8 cellular contexts compared by ENCODE assay signal in genomic region chr18:23618862-23619387, GRCh38. TPM values are rescaled to one million over a fixed set of nuclear protein-coding genes. Genes with fewer than 3 reads are reported as not detected.
DNase-seq lines count a peak whose midpoint lies in the region; ATAC-seq and TF ChIP-seq lines count a peak whose summit lies in the region.

No MANE protein-coding gene starts in this region.

- H3K79me2 ChIP-seq in fibroblast of lung (ENCODE audit: control insufficient read depth, insufficient read depth, low read length) (no peaks in the 10 kb centered on the region), neural progenitor cell (ENCODE audit: low read depth) (no peaks in the 10 kb centered on the region)

- DNase-seq in Right ventricle myocardium inferior (ENCODE audit: missing footprints) (no peak), cardiac septum (ENCODE audit: low spot score) (no peak), NOMO-1 treated with DMSO at 0.1 percent for 48 hours (lab: John Stamatoyannopoulos, UW; ENCODE audit: unreplicated experiment) (peak; percentile 85), fibroblast of lung (ENCODE audit: low read depth in 2 of 2) (no peak), neural progenitor cell (ENCODE audit: low spot score) (peak; percentile 82), DMS153 treated with DMSO at 0.1 percent for 48 hours (lab: John Stamatoyannopoulos, UW; ENCODE audit: unreplicated experiment) (no peak), NCI-H1417 treated with DMSO at 0.1 percent for 48 hours (lab: John Stamatoyannopoulos, UW) (no peak), cortex of kidney (lab: John Stamatoyannopoulos, UW) (no peak)

- H2AFZ ChIP-seq in fibroblast of lung (ENCODE audit: low read length) (peak overlapping the region; percentile 90), neural progenitor cell (replicated peaks) (no peak overlapping the region)

- peaks cover 30% of the 10 kb centered on the region for H3K27me3 Mint-ChIP-seq in neural progenitor cell (ENCODE audit: insufficient read depth, low read depth)

- peak overlapping the region; percentile 42 for H3K9ac ChIP-seq in fibroblast of lung (ENCODE audit: insufficient read depth, low read length)
- no peak overlapping the region for H3K9ac ChIP-seq in neural progenitor cell

- TF ChIP-seq CTCF in fibroblast of lung (conservative IDR thresholded peaks at IDR 0.05 in 1 of 2, IDR thresholded peaks at IDR 0.05 in 1 of 2; ENCODE audit: low read depth in 1 of 2, low read length in 2 of 2) (peak in 1 of 2 donors; percentile 20), neural progenitor cell (IDR thresholded peaks at IDR 0.05) (peak; percentile 32)

- H3K4me1 Mint-ChIP-seq in neural progenitor cell, result peaks cover 10% of the 10 kb centered on the region

- intact Hi-C loops in Right ventricle myocardium inferior (cut with DNase I) (no loop called here), cardiac septum (cut with DNase I) (no loop called here)

- H3K4me3 Mint-ChIP-seq in neural progenitor cell, result peak overlapping the region; percentile 80

- H3K27ac ChIP-seq in fibroblast of lung (ENCODE audit: insufficient read depth, low read length) (no peak overlapping the region), neural progenitor cell (no peak overlapping the region)

- H3K27me3 ChIP-seq in fibroblast of lung (ENCODE audit: control insufficient read depth, insufficient read depth, low read length), result peaks cover 4% of the 10 kb centered on the region
- peaks cover 57% of the 10 kb centered on the region for H3K27me3 ChIP-seq in neural progenitor cell

- H3K4me3 ChIP-seq in fibroblast of lung (replicated peaks in 1 of 4; ENCODE audit: control extremely low read depth in 1 of 4, insufficient read depth in 1 of 4, low read depth in 3 of 4, low read length in 4 of 4), result peak overlapping the region; percentile 33 to 55 (median 46)
- H3K4me3 ChIP-seq in neural progenitor cell, result peak overlapping the region; percentile 50

- H3F3A ChIP-seq in neural progenitor cell (ENCODE audit: low read depth), result peaks cover 3% of the 10 kb centered on the region

- no peak overlapping the region for H3K27ac Mint-ChIP-seq in neural progenitor cell

- H3K4me2 ChIP-seq in fibroblast of lung (ENCODE audit: extremely low read depth, insufficient read depth, low read length) (peak overlapping the region; percentile 93), neural progenitor cell (peak overlapping the region; percentile 88)

- no peaks in the 10 kb centered on the region for H3K36me3 Mint-ChIP-seq in neural progenitor cell

- peaks cover 2% of the 10 kb centered on the region for H3K4me1 ChIP-seq in fibroblast of lung (ENCODE audit: control insufficient read depth, extremely low read depth, insufficient read depth, low read length)
- peaks cover 20% of the 10 kb centered on the region for H3K4me1 ChIP-seq in neural progenitor cell

- H4K20me1 ChIP-seq in fibroblast of lung (ENCODE audit: control insufficient read depth, extremely low read depth, insufficient read depth, low read length) (no peaks in the 10 kb centered on the region), neural progenitor cell (ENCODE audit: low read depth) (peaks cover 35% of the 10 kb centered on the region)

- peak; percentile 58 for ATAC-seq in Right ventricle myocardium inferior

- no peaks in the 10 kb centered on the region for H3K9me3 ChIP-seq in fibroblast of lung (ENCODE audit: control insufficient read depth, insufficient read depth, low read depth, low read length)
- no peaks in the 10 kb centered on the region for H3K9me3 ChIP-seq in neural progenitor cell (ENCODE audit: low read depth)

- no peaks in the 10 kb centered on the region for H3K9me3 Mint-ChIP-seq in neural progenitor cell

- H3K36me3 ChIP-seq in fibroblast of lung (ENCODE audit: control insufficient read depth, insufficient read depth, low read length) (no peaks in the 10 kb centered on the region), neural progenitor cell (no peaks in the 10 kb centered on the region)

RNA-seq across cellular contexts. Expression of gene NPC1, which starts 32.6 kb away (rescaled TPM):
- total RNA-seq in Right ventricle myocardium inferior (10.9 TPM), cardiac septum (16.0 TPM), fibroblast of lung (129 and 204 TPM in 2 replicates), neural progenitor cell (ENCODE audit: low replicate concordance) (20.9 and 31.4 TPM in 2 replicates)
- 36.0 and 41.0 TPM in 2 replicates for polyA plus RNA-seq in fibroblast of lung
- 23.7 and 27.4 TPM in 2 replicates for polyA plus RNA-seq in fibroblast of lung (2012)
- 86.0 and 195 TPM in 2 replicates for polyA minus RNA-seq in fibroblast of lung (ENCODE audit: low replicate concordance)

RNA-seq across cellular contexts. Expression of gene ANKRD29, which starts 43.8 kb away (rescaled TPM):
- total RNA-seq in Right ventricle myocardium inferior, result 6.8 TPM
- total RNA-seq in cardiac septum, result 3.9 TPM
- total RNA-seq in fibroblast of lung, result 4.1 and 6.9 TPM in 2 replicates
- 2.0 and 3.4 TPM in 2 replicates for polyA plus RNA-seq in fibroblast of lung
- polyA plus RNA-seq in fibroblast of lung (2012), result 1.1 and 2.4 TPM in 2 replicates
- polyA minus RNA-seq in fibroblast of lung (ENCODE audit: low replicate concordance), result 0.24 and 3.7 TPM in 2 replicates
- 0.65 and 0.81 TPM in 2 replicates for total RNA-seq in neural progenitor cell (ENCODE audit: low replicate concordance)

Comparison
In these comparisons a context has a peak if more than half of its experiments do, and no peak if none do; other contexts are left out.
1. DNase-seq: peak in NOMO-1 treated with DMSO at 0.1 percent for 48 hours (single experiment) and neural progenitor cell (single experiment); none in Right ventricle myocardium inferior (single experiment), cardiac septum (single experiment), fibroblast of lung (0 of 2), DMS153 treated with DMSO at 0.1 percent for 48 hours (single experiment), NCI-H1417 treated with DMSO at 0.1 percent for 48 hours (single experiment) and cortex of kidney (single experiment).